ENCODE assay signal across 12 cellular contexts in the genomic region with DNA sequence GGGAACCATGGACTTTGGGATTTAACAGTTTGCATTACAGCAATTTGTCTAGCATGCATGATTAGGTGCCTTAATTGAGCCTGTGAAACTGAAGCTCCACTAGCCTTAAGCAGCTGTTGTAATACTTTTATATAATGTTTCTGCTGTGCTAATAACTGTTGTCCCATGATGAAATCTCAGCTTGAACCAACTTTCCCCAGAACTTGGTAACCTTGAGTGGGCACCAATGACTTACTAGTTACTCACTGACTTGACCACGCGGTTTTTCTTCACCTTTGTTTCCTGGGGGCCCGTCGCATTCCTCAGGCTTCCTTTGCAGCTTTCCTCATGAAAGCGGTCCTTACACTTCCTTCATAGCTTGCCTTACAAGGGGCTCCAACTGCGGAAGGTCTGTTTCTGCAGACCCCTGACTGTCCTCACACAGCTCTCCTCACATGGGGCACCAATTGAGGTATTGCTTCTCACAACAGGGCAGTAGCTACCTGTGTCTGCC. TPM values are rescaled to one million over a fixed set of nuclear protein-coding genes. Genes with fewer than 3 reads are reported as not detected.
DNase-seq lines count a peak whose midpoint lies in the region; ATAC-seq and TF ChIP-seq lines count a peak whose summit lies in the region.
"Had no signal": no experiment of that assay in that cellular context is flagged by ENCODE, and none has a peak within 500 bp of the region (broad histone marks: within the 10 kb centered on the region; RNA-seq: fewer than 3 reads in every experiment).

No MANE protein-coding gene starts in this region.

- no peak overlapping the region for H3K4me3 ChIP-seq in BLaER1
- peak overlapping the region; percentile 65 for H3K4me3 ChIP-seq in HUES64 (ENCODE audit: low read length)
- H3K4me3 ChIP-seq in A673 (ENCODE audit: low read depth, low read length, poor library complexity, severe bottlenecking): no peak overlapping the region

- POLR2A ChIA-PET in naive thymus-derived CD8-positive, alpha-beta T cell (lab: Charles Lee): no interaction called here
- POLR2A ChIA-PET in A673 (lab: Charles Lee; ENCODE audit: low non-redundant PET): no interaction called here

- no peaks in the 10 kb centered on the region for H3K36me3 Mint-ChIP-seq in endothelial cell (ENCODE audit: low read depth, unreplicated experiment)
- no peaks in the 10 kb centered on the region for H3K36me3 Mint-ChIP-seq in naive thymus-derived CD8-positive, alpha-beta T cell

- H3K27me3 ChIP-seq in BLaER1 (no peaks in the 10 kb centered on the region), HUES64 (ENCODE audit: insufficient read depth, low read length) (no peaks in the 10 kb centered on the region), A673 (replicated peaks; ENCODE audit: insufficient read depth, low read depth, low read length, poor library complexity) (no peaks in the 10 kb centered on the region)

- H3K4me1 Mint-ChIP-seq in endothelial cell (ENCODE audit: unreplicated experiment): peaks cover 44% of the 10 kb centered on the region
- peaks cover 6 to 24% (median 16%) of the 10 kb centered on the region in 4 donors for H3K4me1 Mint-ChIP-seq in naive thymus-derived CD8-positive, alpha-beta T cell

- no peaks in the 10 kb centered on the region for H3K9me3 Mint-ChIP-seq in endothelial cell (ENCODE audit: unreplicated experiment)
- H3K9me3 Mint-ChIP-seq in naive thymus-derived CD8-positive, alpha-beta T cell: no peaks in the 10 kb centered on the region

- H3K4me2 ChIP-seq in BLaER1: peak overlapping the region; percentile 53

- H3K9me3 ChIP-seq in BLaER1 (no peaks in the 10 kb centered on the region), HUES64 (ENCODE audit: insufficient read depth, low read depth, low read length) (no peaks in the 10 kb centered on the region), A673 (ENCODE audit: low read depth, low read length, poor library complexity, severe bottlenecking) (no peaks in the 10 kb centered on the region)

- no peak for ATAC-seq in naive thymus-derived CD8-positive, alpha-beta T cell
- ATAC-seq in HG02840 (IDR thresholded peaks at IDR 0.05; ENCODE audit: low FRiP score, unreplicated experiment): no peak
- no peak for ATAC-seq in GM19463 (IDR thresholded peaks at IDR 0.05; ENCODE audit: unreplicated experiment)

- intact Hi-C loops in A673 (cut with micrococcal nuclease; ENCODE audit: unreplicated experiment): no loop called here

- H3K27ac ChIP-seq in BLaER1 (no peak overlapping the region), HUES64 (ENCODE audit: low read depth, low read length) (peak overlapping the region; percentile 67), A673 (ENCODE audit: low read depth, low read length, poor library complexity, severe bottlenecking) (no peak overlapping the region)

- BruUV-seq in A673 (replicated peaks; lab: Mats Ljungman, UMichigan): no TSS peak

- TF ChIP-seq CTCF in endothelial cell (IDR thresholded peaks at IDR 0.05; ENCODE audit: unreplicated experiment) (no peak), A673 (conservative IDR thresholded peaks at IDR 0.05; ENCODE audit: low read depth, low read length) (no peak)

- H3K9ac ChIP-seq in BLaER1 (no peak overlapping the region), HUES64 (ENCODE audit: low read depth, low read length) (peak overlapping the region; percentile 75)

- CTCF ChIA-PET in A673 (lab: Charles Lee): no interaction called here

- peak overlapping the region; percentile 81 for H3K4me3 Mint-ChIP-seq in endothelial cell (ENCODE audit: unreplicated experiment)
- H3K4me3 Mint-ChIP-seq in naive thymus-derived CD8-positive, alpha-beta T cell: peak overlapping the region; percentile 41 to 83 (median 76)

- peak overlapping the region; percentile 97 for H3K27ac Mint-ChIP-seq in endothelial cell (ENCODE audit: unreplicated experiment)
- H3K27ac Mint-ChIP-seq in naive thymus-derived CD8-positive, alpha-beta T cell: peak overlapping the region in 2 of 10 donors; percentile 47 to 51

- H4K20me1 ChIP-seq in BLaER1: no peaks in the 10 kb centered on the region

- WGBS in HUES64: 56% methylated on average over 6 of the region's 6 CpGs

- H3K36me3 ChIP-seq in BLaER1: no peaks in the 10 kb centered on the region
- no peaks in the 10 kb centered on the region for H3K36me3 ChIP-seq in HUES64 (ENCODE audit: insufficient read depth, low read length)
- H3K36me3 ChIP-seq in A673 (ENCODE audit: insufficient read depth, low read length, poor library complexity, severe bottlenecking): no peaks in the 10 kb centered on the region

- DNase-seq in endothelial cell (ENCODE audit: low spot score) (no peak), GM19238 (ENCODE audit: insufficient read length, low spot score) (no peak), A673 (ENCODE audit: low spot score) (no peak)
- no peak for DNase-seq in naive thymus-derived CD8-positive, alpha-beta T cell
- DNase-seq: activated naive CD4-positive, alpha-beta T cell treated with Interleukin-2 at 50 U/mL for 16 hours; NCI-H2171 had no signal

- peaks cover 1% of the 10 kb centered on the region for H3K27me3 Mint-ChIP-seq in endothelial cell (ENCODE audit: unreplicated experiment)
- H3K27me3 Mint-ChIP-seq in naive thymus-derived CD8-positive, alpha-beta T cell: peaks cover 4 to 23% (median 8%) of the 10 kb centered on the region in 5 donors

- peaks cover 21% of the 10 kb centered on the region for H3K4me1 ChIP-seq in BLaER1
- peaks cover 40% of the 10 kb centered on the region for H3K4me1 ChIP-seq in HUES64 (ENCODE audit: insufficient read depth, low read length)
- no peaks in the 10 kb centered on the region for H3K4me1 ChIP-seq in A673 (ENCODE audit: insufficient read depth, low read length, poor library complexity, severe bottlenecking)

RNA-seq across cellular contexts. Expression of a gene that starts 11.2 kb away (rescaled TPM):
- polyA plus RNA-seq in HUES64 (2013, experiment 1 of 2): 6.1 TPM
- polyA plus RNA-seq in HUES64 (2013, experiment 2 of 2): 9.1 TPM
- total RNA-seq in endothelial cell (ENCODE audit: unreplicated experiment) (2.0 TPM), A673 (2021) (0.17 TPM in 1 of 2 replicates, not detected in the other)
- not detected for total RNA-seq in naive thymus-derived CD8-positive, alpha-beta T cell
- polyA plus RNA-seq in naive thymus-derived CD8-positive, alpha-beta T cell: not detected
- total RNA-seq: endothelial cell of umbilical vein, pulmonary artery endothelial cell had no signal
- polyA plus RNA-seq: endothelial cell of umbilical vein had no signal
